Comparison of ENCODE assay signal across 17 cellular contexts in genomic region chr13:106683179-106683578, GRCh38.
"Had no signal": no experiment of that assay in that cellular context is flagged by ENCODE, and none has a peak within 500 bp of the region (broad histone marks: within the 10 kb centered on the region; RNA-seq: fewer than 3 reads in every experiment).

No MANE protein-coding gene starts in this region.

- H3K9me3 ChIP-seq: ascending aorta, breast epithelium, heart left ventricle, transverse colon had no signal

- H3K27ac ChIP-seq: ascending aorta, breast epithelium, heart left ventricle, transverse colon had no signal

- DNase-seq: activated CD4-positive, alpha-beta T cell treated with anti-CD3 and anti-CD28 coated beads, Interleukin-2, amount 50 U/mL, for 1 hour; activated CD4-positive, CD25-positive, alpha-beta regulatory T cell; activated CD8-positive, alpha-beta memory T cell treated with anti-CD3 and anti-CD28 coated beads for 24 hours; activated naive CD4-positive, alpha-beta T cell; dermis blood vessel endothelial cell; effector memory CD8-positive, alpha-beta T cell; foreskin melanocyte; heart left ventricle; left colon; midbrain; stimulated activated CD4-positive, alpha-beta T cell treated with anti-CD3 and anti-CD28 coated beads, Interleukin-15, amount 100 ng/mL, for 24 hours; stimulated activated CD4-positive, alpha-beta T cell treated with anti-CD3 and anti-CD28 coated beads, Interleukin-4, amount 100 ng/mL, for 1 hour; stimulated activated naive CD4-positive, alpha-beta T cell treated with Interleukin-2 at 50 U/mL for 16 hours; transverse colon had no signal

- H3K36me3 ChIP-seq: ascending aorta, breast epithelium, heart left ventricle, transverse colon had no signal

- H3K4me3 ChIP-seq: ascending aorta, breast epithelium, heart left ventricle, lung, transverse colon had no signal

- ATAC-seq: effector memory CD8-positive, alpha-beta T cell; heart left ventricle; left colon had no signal

- H3K4me1 ChIP-seq: ascending aorta, breast epithelium, transverse colon had no signal

- H3K27me3 ChIP-seq: ascending aorta, breast epithelium, heart left ventricle, transverse colon had no signal
